ENCODE assay signal across 8 cellular contexts in the genomic region with DNA sequence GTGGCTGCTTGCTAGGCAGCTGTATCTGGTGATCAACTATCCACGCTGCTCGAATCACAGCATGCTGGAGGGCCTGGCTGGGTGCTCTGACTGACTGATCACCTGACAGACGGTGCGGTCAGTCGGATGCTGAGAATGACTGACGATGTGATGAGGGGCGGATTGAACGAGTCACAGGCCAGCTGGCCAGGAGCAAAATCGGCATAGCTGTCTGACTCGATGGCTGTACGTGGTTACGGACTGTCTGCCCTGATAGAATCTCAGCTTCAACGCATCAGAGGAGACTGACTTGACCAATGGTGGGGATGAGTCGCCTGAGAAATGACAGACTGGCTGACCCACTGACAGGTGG. TPM values are rescaled to one million over a fixed set of nuclear protein-coding genes. Genes with fewer than 3 reads are reported as not detected.
DNase-seq lines count a peak whose midpoint lies in the region; ATAC-seq and TF ChIP-seq lines count a peak whose summit lies in the region.

No MANE protein-coding gene starts in this region.

- H3K27ac ChIP-seq in C4-2B (peak overlapping the region; percentile 89), Karpas-422 (ENCODE audit: low read length) (no peak overlapping the region), caudate nucleus (ENCODE audit: low read depth, low read length) (peak overlapping the region; percentile 93)
- peak overlapping the region; percentile 82 for H3K27ac ChIP-seq in naive thymus-derived CD4-positive, alpha-beta T cell (ENCODE audit: low read depth, low read length)

- H3K36me3 Mint-ChIP-seq in naive thymus-derived CD4-positive, alpha-beta T cell, result peaks cover 0 to 13% (median 10%) of the 10 kb centered on the region in 5 donors

- peak overlapping the region; percentile 86 to 95 (median 90) for H3K4me3 Mint-ChIP-seq in naive thymus-derived CD4-positive, alpha-beta T cell

- no peaks in the 10 kb centered on the region for H3K27me3 ChIP-seq in Karpas-422 (ENCODE audit: low read length)
- H3K27me3 ChIP-seq in naive thymus-derived CD4-positive, alpha-beta T cell (ENCODE audit: control insufficient read depth in 2 of 2, insufficient read depth in 2 of 2, low read length in 2 of 2), result no peaks in the 10 kb centered on the region

- H3K9ac ChIP-seq in Karpas-422 (ENCODE audit: low read length), result peak overlapping the region; percentile 85

- H3K9me2 ChIP-seq in Karpas-422 (replicated peaks; ENCODE audit: insufficient read depth, low read length), result no peaks in the 10 kb centered on the region

- H3K36me3 ChIP-seq in Karpas-422 (ENCODE audit: insufficient read depth, low read length), result peaks cover 7% of the 10 kb centered on the region; the same call in 1 of the 2 replicates
- H3K36me3 ChIP-seq in naive thymus-derived CD4-positive, alpha-beta T cell (ENCODE audit: control insufficient read depth in 2 of 3, insufficient read depth in 3 of 3, low read length in 3 of 3), result peaks cover 0 to 17% (median 0%) of the 10 kb centered on the region in 3 experiments

- H3K27me3 Mint-ChIP-seq in naive thymus-derived CD4-positive, alpha-beta T cell, result no peaks in the 10 kb centered on the region

- peaks cover 23% of the 10 kb centered on the region for H3K4me1 ChIP-seq in Karpas-422 (ENCODE audit: low read length)
- peaks cover 0 to 13% of the 10 kb centered on the region in 2 donors for H3K4me1 ChIP-seq in naive thymus-derived CD4-positive, alpha-beta T cell (ENCODE audit: control insufficient read depth in 2 of 2, insufficient read depth in 2 of 2, low read length in 2 of 2)

- peaks cover 0 to 6% (median 0%) of the 10 kb centered on the region in 11 donors for H3K9me3 Mint-ChIP-seq in naive thymus-derived CD4-positive, alpha-beta T cell

- POLR2A ChIA-PET in naive thymus-derived CD4-positive, alpha-beta T cell (lab: Charles Lee), result interaction anchor here (0.9 to 5.9 kb wide), 10 partner anchors 12 to 263 kb away, joined by 3 to 50 read pairs (median 8); partner anchors contain the start of genes HDAC6, OTUD5 and WAS

- peaks cover 11 to 32% (median 24%) of the 10 kb centered on the region in 7 donors for H3K4me1 Mint-ChIP-seq in naive thymus-derived CD4-positive, alpha-beta T cell

- no peak overlapping the region for H2AFZ ChIP-seq in Karpas-422 (ENCODE audit: low read length)

- TF ChIP-seq CTCF in C4-2B (conservative IDR thresholded peaks at IDR 0.05), result no peak

- CTCF ChIA-PET in naive thymus-derived CD4-positive, alpha-beta T cell (lab: Charles Lee), result no interaction called here

- H3K79me2 ChIP-seq in Karpas-422 (ENCODE audit: low read length), result peaks cover 29% of the 10 kb centered on the region

- H3K27ac Mint-ChIP-seq in naive thymus-derived CD4-positive, alpha-beta T cell, result peak overlapping the region; percentile 86 to 96 (median 95)

- H3K9me3 ChIP-seq in Karpas-422 (ENCODE audit: low read length), result no peaks in the 10 kb centered on the region
- H3K9me3 ChIP-seq in naive thymus-derived CD4-positive, alpha-beta T cell (ENCODE audit: control insufficient read depth in 2 of 3, low read length in 3 of 3), result no peaks in the 10 kb centered on the region

- no peak for ATAC-seq in naive thymus-derived CD4-positive, alpha-beta T cell
- ATAC-seq in GM21360 (IDR thresholded peaks at IDR 0.05; ENCODE audit: unreplicated experiment) (no peak), GM21423 (IDR thresholded peaks at IDR 0.05; ENCODE audit: unreplicated experiment) (no peak)

- intact Hi-C loops in naive thymus-derived CD4-positive, alpha-beta T cell (cut with micrococcal nuclease), result loop anchor here (5.0 to 10.0 kb wide), 2 partner anchors 202 to 221 kb away; partner anchors contain the start of genes FTSJ1 (in 1 of the 2), PQBP1 (in 1 of the 2), SLC38A5 (in 1 of the 2) and TIMM17B (in 1 of the 2)

- peak overlapping the region; percentile 66 for H3K4me2 ChIP-seq in Karpas-422 (ENCODE audit: low read depth, low read length, poor library complexity, severe bottlenecking)

- DNase-seq in Karpas-422 (no peak), caudate nucleus (lab: John Stamatoyannopoulos, UW) (peak in 5 of 61 donors; percentile 6 to 13 (median 10)), NCI-H69 (lab: John Stamatoyannopoulos, UW) (no peak), NCI-H446 (lab: John Stamatoyannopoulos, UW) (no peak)
- DNase-seq in naive thymus-derived CD4-positive, alpha-beta T cell, result no peak

- H4K20me1 ChIP-seq in Karpas-422 (ENCODE audit: insufficient read depth, low read depth, low read length), result no peaks in the 10 kb centered on the region

- H3K4me3 ChIP-seq in Karpas-422 (ENCODE audit: low read length), result peak overlapping the region; percentile 70
- H3K4me3 ChIP-seq in naive thymus-derived CD4-positive, alpha-beta T cell (ENCODE audit: low read length), result peak overlapping the region; percentile 62

RNA-seq across cellular contexts. Expression of gene SUV39H1, which starts 1.0 kb away (rescaled TPM):
- total RNA-seq in Karpas-422 (2014; rRNA removed; shearing (Covaris generic); ENCODE audit: low replicate concordance), result 9.5 and 12.2 TPM in 2 replicates
- 10 to 100 TPM in 1 of 5 experiments, 1 to 10 TPM in 4; 4.6 to 23.3 (median 8.6) TPM for total RNA-seq in naive thymus-derived CD4-positive, alpha-beta T cell
- polyA plus RNA-seq in naive thymus-derived CD4-positive, alpha-beta T cell, result 10 to 100 TPM; 10.1 to 13.6 TPM

RNA-seq across cellular contexts. Expression of gene WAS, which starts 11.9 kb away (rescaled TPM):
- total RNA-seq in Karpas-422 (2014; rRNA removed; shearing (Covaris generic); ENCODE audit: low replicate concordance), result 63.4 and 83.6 TPM in 2 replicates
- total RNA-seq in naive thymus-derived CD4-positive, alpha-beta T cell, result 100 to 1,000 TPM in 4 of 5 experiments, 10 to 100 TPM in 1; 92.2 to 164 (median 105) TPM
- 10 to 100 TPM; 18.6 to 28.8 TPM for polyA plus RNA-seq in naive thymus-derived CD4-positive, alpha-beta T cell
